In genomic region chr1:234920843-234921140, GRCh38 we compare ENCODE assay signal across 28 cellular contexts.
A peak's percentile ranks its signal among the peaks of the same experiment; 100 is the strongest.
DNase-seq lines count a peak whose midpoint lies in the region; ATAC-seq and TF ChIP-seq lines count a peak whose summit lies in the region.
"Had no signal": no experiment of that assay in that cellular context is flagged by ENCODE, and none has a peak within 500 bp of the region (broad histone marks: within the 10 kb centered on the region; RNA-seq: fewer than 3 reads in every experiment).

No MANE protein-coding gene starts in this region.

- H3K27ac Mint-ChIP-seq in natural killer cell treated with Interleukin-12 subunit alpha and Interleukin-12 subunit beta and Interleukin-15 and Interleukin-18, amount 100 ng/mL, for 72 hours, result peak overlapping the region in 1 of 2 donors; percentile 53
- H3K27ac Mint-ChIP-seq in stimulated activated naive B cell treated with anti-CD40 and anti-IgM and Interleukin-4, amounts not matched to agents 10 μg/mL and 1 μg/mL and 100 μg/mL, for 72 hours, result no peak overlapping the region
- H3K27ac Mint-ChIP-seq: activated CD4-positive, alpha-beta T cell treated with anti-CD3 and anti-CD28 coated beads, Interleukin-2, amount 10 ng/mL, durations not matched to agents 24 days and 14 days; activated naive CD8-positive, alpha-beta T cell; B cell; T-helper 17 cell; type B pancreatic cell had no signal

- TF ChIP-seq EP300 in gastroesophageal sphincter (IDR thresholded peaks at IDR 0.05) (no peak), transverse colon (IDR thresholded peaks at IDR 0.05; ENCODE audit: low read depth) (no peak)

- no peaks in the 10 kb centered on the region for H3K36me3 Mint-ChIP-seq in natural killer cell treated with Interleukin-12 subunit alpha and Interleukin-12 subunit beta and Interleukin-15 and Interleukin-18, amount 100 ng/mL, for 72 hours
- H3K36me3 Mint-ChIP-seq in stimulated activated naive B cell treated with anti-CD40 and anti-IgM and Interleukin-4, amounts not matched to agents 10 μg/mL and 1 μg/mL and 100 μg/mL, for 72 hours, result peaks cover 2 to 7% of the 10 kb centered on the region in 2 donors
- H3K36me3 Mint-ChIP-seq: brain, type B pancreatic cell had no signal

- no peaks in the 10 kb centered on the region for H3K27me3 Mint-ChIP-seq in natural killer cell treated with Interleukin-12 subunit alpha and Interleukin-12 subunit beta and Interleukin-15 and Interleukin-18, amount 100 ng/mL, for 72 hours
- peaks cover 4 to 6% of the 10 kb centered on the region in 2 donors for H3K27me3 Mint-ChIP-seq in stimulated activated naive B cell treated with anti-CD40 and anti-IgM and Interleukin-4, amounts not matched to agents 10 μg/mL and 1 μg/mL and 100 μg/mL, for 72 hours
- H3K27me3 Mint-ChIP-seq: activated CD4-positive, alpha-beta T cell treated with anti-CD3 and anti-CD28 coated beads, Interleukin-2, amount 10 ng/mL, durations not matched to agents 24 days and 14 days; activated naive CD8-positive, alpha-beta T cell; B cell; brain; T-helper 17 cell; type B pancreatic cell had no signal

- peaks cover 39 to 40% of the 10 kb centered on the region in 2 donors for H3K4me1 Mint-ChIP-seq in natural killer cell treated with Interleukin-12 subunit alpha and Interleukin-12 subunit beta and Interleukin-15 and Interleukin-18, amount 100 ng/mL, for 72 hours (ENCODE audit: low read depth in 2 of 2)
- H3K4me1 Mint-ChIP-seq in stimulated activated naive B cell treated with anti-CD40 and anti-IgM and Interleukin-4, amounts not matched to agents 10 μg/mL and 1 μg/mL and 100 μg/mL, for 72 hours, result peaks cover 19 to 34% of the 10 kb centered on the region in 2 donors

- H3K9me3 ChIP-seq in gastroesophageal sphincter (no peaks in the 10 kb centered on the region), parathyroid adenoma (ENCODE audit: control insufficient read depth, low read length) (no peaks in the 10 kb centered on the region), transverse colon (no peaks in the 10 kb centered on the region)

- peaks cover 7% of the 10 kb centered on the region for H3K9me3 Mint-ChIP-seq in natural killer cell treated with Interleukin-12 subunit alpha and Interleukin-12 subunit beta and Interleukin-15 and Interleukin-18, amount 100 ng/mL, for 72 hours
- peaks cover 3 to 7% of the 10 kb centered on the region in 2 donors for H3K9me3 Mint-ChIP-seq in stimulated activated naive B cell treated with anti-CD40 and anti-IgM and Interleukin-4, amounts not matched to agents 10 μg/mL and 1 μg/mL and 100 μg/mL, for 72 hours
- H3K9me3 Mint-ChIP-seq: H9, type B pancreatic cell had no signal

- H3K4me3 ChIP-seq in gastroesophageal sphincter, result no peak overlapping the region
- H3K4me3 ChIP-seq in parathyroid adenoma (ENCODE audit: low read depth, low read length), result no peak overlapping the region
- no peak overlapping the region for H3K4me3 ChIP-seq in transverse colon
- H3K4me3 ChIP-seq: GM12878, PC-9 had no signal

- TF ChIP-seq CTCF in gastroesophageal sphincter (IDR thresholded peaks at IDR 0.05) (no peak), parathyroid adenoma (IDR thresholded peaks at IDR 0.05) (no peak), transverse colon (IDR thresholded peaks at IDR 0.05) (no peak), omental fat pad (IDR thresholded peaks at IDR 0.05) (no peak)

- H3K36me3 ChIP-seq in gastroesophageal sphincter (no peaks in the 10 kb centered on the region), parathyroid adenoma (ENCODE audit: control insufficient read depth, insufficient read depth, low read length) (no peaks in the 10 kb centered on the region), transverse colon (no peaks in the 10 kb centered on the region)

- DNase-seq in cardiac septum (ENCODE audit: low spot score) (peak; percentile 64), Right ventricle myocardium inferior (ENCODE audit: missing footprints) (no peak), transverse colon (no peak), omental fat pad (ENCODE audit: low spot score) (no peak)
- no peak for DNase-seq in natural killer cell treated with Interleukin-12 subunit alpha and Interleukin-12 subunit beta and Interleukin-15 and Interleukin-18, amount 100 ng/mL, for 72 hours (ENCODE audit: low spot score)
- DNase-seq in stimulated activated naive B cell treated with anti-CD40 and anti-IgM and Interleukin-4, amounts not matched to agents 10 μg/mL and 1 μg/mL and 100 μg/mL, for 72 hours, result no peak
- DNase-seq: activated CD4-positive, alpha-beta T cell treated with anti-CD3 and anti-CD28 coated beads, Interleukin-2, amount 10 ng/mL, durations not matched to agents 24 days and 14 days; cortex of kidney; DMS79; H9; head of caudate nucleus; KBM-7; MM.1S; NCI-H1417 treated with DMSO at 0.1 percent for 48 hours; NCI-H510A; occipital lobe; PC-9; stimulated activated CD4-positive, alpha-beta T cell treated with anti-CD3 and anti-CD28 coated beads, Interleukin-1b, Interleukin-23, amount 100 ng/mL, for 48 hours; stimulated activated naive CD4-positive, alpha-beta T cell; T-helper 17 cell had no signal

- no peak overlapping the region for H2AFZ ChIP-seq in parathyroid adenoma
- H2AFZ ChIP-seq: PC-9 had no signal

- H3K4me3 Mint-ChIP-seq in natural killer cell treated with Interleukin-12 subunit alpha and Interleukin-12 subunit beta and Interleukin-15 and Interleukin-18, amount 100 ng/mL, for 72 hours, result no peak overlapping the region
- H3K4me3 Mint-ChIP-seq in stimulated activated naive B cell treated with anti-CD40 and anti-IgM and Interleukin-4, amounts not matched to agents 10 μg/mL and 1 μg/mL and 100 μg/mL, for 72 hours, result no peak overlapping the region
- H3K4me3 Mint-ChIP-seq: activated CD4-positive, alpha-beta T cell treated with anti-CD3 and anti-CD28 coated beads, Interleukin-2, amount 10 ng/mL, durations not matched to agents 24 days and 14 days; activated naive CD8-positive, alpha-beta T cell; activated T-helper 1 cell treated with anti-CD3 and anti-CD28 coated beads, Interleukin-12 subunit alpha, Interleukin-12 subunit beta, Interleukin-2, Interleukin-4 antibody, amounts not matched to agents 30 ng/mL and 10 ng/mL and 1 ng/mL, durations not matched to agents 14 hours and 24 hours and 36 hours; B cell; brain; H9; T-helper 17 cell; type B pancreatic cell had no signal

- in situ Hi-C loops in transverse colon (cut with MboI; ENCODE audit: low pct_ligation_motif_present in 1 of 4, low pct_unique_long_range_greater_than_20kb in 1 of 4, low sequenced_read_pairs in 3 of 4), result no loop called here

- ATAC-seq in Right ventricle myocardium inferior (no peak), gastroesophageal sphincter (no peak), omental fat pad (ENCODE audit: low FRiP score) (no peak)
- ATAC-seq in natural killer cell treated with Interleukin-12 subunit alpha and Interleukin-12 subunit beta and Interleukin-15 and Interleukin-18, amount 100 ng/mL, for 72 hours, result no peak
- no peak for ATAC-seq in stimulated activated naive B cell treated with anti-CD40 and anti-IgM and Interleukin-4, amounts not matched to agents 10 μg/mL and 1 μg/mL and 100 μg/mL, for 72 hours (replicated peaks)
- ATAC-seq: GM12878, T-helper 17 cell had no signal

- no peaks in the 10 kb centered on the region for H3K79me2 ChIP-seq in parathyroid adenoma

- WGBS in gastroesophageal sphincter (ENCODE audit: low coverage in 1 of 2), 2 donors, result 100% methylated on average over 1 of the region's 4 CpGs; no CpG with 5 or more reads in 1 of the 2 donors
- WGBS in transverse colon (ENCODE audit: low coverage in 1 of 2), 2 donors, result 67% methylated on average over 4 of the region's 4 CpGs; no CpG with 5 or more reads in 1 of the 2 donors

- H3K27ac ChIP-seq in gastroesophageal sphincter, result peak overlapping the region in 3 of 4 donors; percentile 29 to 85 (median 84)
- peak overlapping the region; percentile 24 for H3K27ac ChIP-seq in parathyroid adenoma
- peak overlapping the region; percentile 3 to 84 (median 74) for H3K27ac ChIP-seq in transverse colon
- H3K27ac ChIP-seq: PC-9 had no signal

- no peak for TF ChIP-seq POLR2A in gastroesophageal sphincter (IDR thresholded peaks at IDR 0.05)
- TF ChIP-seq POLR2A in transverse colon (IDR thresholded peaks at IDR 0.05), result no peak

- H3K4me1 ChIP-seq in gastroesophageal sphincter (peaks cover 4 to 74% (median 28%) of the 10 kb centered on the region in 3 donors), parathyroid adenoma (no peaks in the 10 kb centered on the region), transverse colon (peaks cover 21 to 37% (median 29%) of the 10 kb centered on the region in 4 donors)

- no peak overlapping the region for H3K9ac ChIP-seq in parathyroid adenoma

- no peaks in the 10 kb centered on the region for H3K27me3 ChIP-seq in gastroesophageal sphincter
- H3K27me3 ChIP-seq in parathyroid adenoma (ENCODE audit: control insufficient read depth, insufficient read depth, low read length), result no peaks in the 10 kb centered on the region
- H3K27me3 ChIP-seq in transverse colon, result no peaks in the 10 kb centered on the region

- intact Hi-C loops in cardiac septum (cut with DNase I) (no loop called here), Right ventricle myocardium inferior (cut with DNase I) (no loop called here), transverse colon (cut with DNase I; ENCODE audit: low total_unique reads) (no loop called here)

- H3K4me2 ChIP-seq in parathyroid adenoma (ENCODE audit: low read length), result no peak overlapping the region
- H3K4me2 ChIP-seq: PC-9 had no signal

Comparison
In these comparisons a context has a peak if more than half of its experiments do, and no peak if none do; other contexts are left out.
1. H3K27ac ChIP-seq: peak in every context shown above with its lines; median percentile 84 in gastroesophageal sphincter; 74 in transverse colon; 24 in parathyroid adenoma.